Comparison of ENCODE assay signal across 8 cellular contexts in genomic region chr7:142459557-142459963, GRCh38.
A peak's percentile ranks its signal among the peaks of the same experiment; 100 is the strongest.
DNase-seq lines count a peak whose midpoint lies in the region; TF ChIP-seq lines count a peak whose summit lies in the region.

No MANE protein-coding gene starts in this region.

- H3K4me3 ChIP-seq in AG09309 (ENCODE audit: control insufficient read depth, low read depth, low read length) (no peak overlapping the region), GM12864 (ENCODE audit: low read depth, low read length) (no peak overlapping the region), HEK293 (ENCODE audit: low read depth, low read length) (no peak overlapping the region), fibroblast of the aortic adventitia (ENCODE audit: low read depth, low read length) (no peak overlapping the region), osteoblast (ENCODE audit: insufficient read depth, low read length) (no peak overlapping the region)

- POLR2A ChIA-PET in HEK293 (lab: Yijun Ruan, JAX) = interaction anchor here (0.5 kb wide), 1 partner anchor 49 kb away, joined by 9 read pairs; no protein-coding TSS in a partner anchor

- peak overlapping the region; percentile 37 for H3K4me2 ChIP-seq in osteoblast (ENCODE audit: insufficient read depth, low read length)

- no peaks in the 10 kb centered on the region for H3K27me3 ChIP-seq in osteoblast (ENCODE audit: insufficient read depth, low read length)

- no peaks in the 10 kb centered on the region for H3K79me2 ChIP-seq in osteoblast (ENCODE audit: insufficient read depth, low read length)

- H3K27ac ChIP-seq in HEK293 (ENCODE audit: extremely low read depth, low read depth, low read length) (no peak overlapping the region), osteoblast (ENCODE audit: low read depth, low read length) (peak overlapping the region; percentile 96)

- DNase-seq in AG09309 (ENCODE audit: low read depth) (peak; percentile 47), GM12864 (ENCODE audit: low read depth) (peak; percentile 35), LoVo (ENCODE audit: low spot score) (peak; percentile 67), T1000 (lab: John Stamatoyannopoulos, UW) (peak; percentile 23), fibroblast of the aortic adventitia (ENCODE audit: low read depth) (peak; percentile 89), osteoblast (ENCODE audit: insufficient read length, low spot score, missing footprints) (no peak), NCI-H187 treated with DMSO at 0.1 percent for 48 hours (lab: John Stamatoyannopoulos, UW) (no peak)

- no peaks in the 10 kb centered on the region for H4K20me1 ChIP-seq in osteoblast (ENCODE audit: insufficient read depth, low read length)

- H3K4me1 ChIP-seq in HEK293 (ENCODE audit: control insufficient read depth, insufficient read depth, low read length) (no peaks in the 10 kb centered on the region), osteoblast (ENCODE audit: insufficient read depth, low read length) (peaks cover 42% of the 10 kb centered on the region)

- H2AFZ ChIP-seq in osteoblast (ENCODE audit: low read length) = no peak overlapping the region

- CTCF ChIA-PET in HEK293 (lab: Yijun Ruan, JAX) = interaction anchor here (0.6 to 16.7 kb wide), 35 partner anchors 9 to 485 kb away, joined by 3 to 276 read pairs (median 5); no protein-coding TSS in a partner anchor

- H3K9me3 ChIP-seq in HEK293 (ENCODE audit: control insufficient read depth, insufficient read depth, low read depth, low read length) (no peaks in the 10 kb centered on the region), osteoblast (ENCODE audit: low read depth, low read length) (no peaks in the 10 kb centered on the region)

- H3K36me3 ChIP-seq in HEK293 (ENCODE audit: control insufficient read depth in 2 of 2, insufficient read depth in 1 of 2, low read length in 2 of 2) = no peaks in the 10 kb centered on the region
- no peaks in the 10 kb centered on the region for H3K36me3 ChIP-seq in osteoblast (ENCODE audit: insufficient read depth, low read length)

- TF ChIP-seq CTCF in AG09309 (IDR thresholded peaks at IDR 0.05; ENCODE audit: control insufficient read depth, insufficient read depth, low read depth, low read length, missing control alignments) (peak; percentile 79), GM12864 (IDR thresholded peaks at IDR 0.05; ENCODE audit: low read depth, low read length, missing control alignments) (peak; percentile 63), HEK293 (tag by site-specific recombination; IDR thresholded peaks at IDR 0.05) (peak; percentile 59; the same call in 1 of the 2 replicates), fibroblast of the aortic adventitia (IDR thresholded peaks at IDR 0.05; ENCODE audit: insufficient read depth, low read length) (peak; percentile 68), osteoblast (IDR thresholded peaks at IDR 0.05; ENCODE audit: extremely low read depth, low read depth, low read length) (peak; percentile 72)

TF ChIP-seq in HEK293, 187 proteins besides CTCF, POLR2A, EP300 and RAD21:
- TF ChIP-seq ZNF132 (tag by site-specific recombination; IDR thresholded peaks at IDR 0.05; ENCODE audit: borderline replicate concordance) (no peak), ZNF654 (tag by site-specific recombination; IDR thresholded peaks at IDR 0.05; ENCODE audit: low read depth) (peak; percentile 57), TRIM28 (IDR thresholded peaks at IDR 0.05; ENCODE audit: borderline replicate concordance, low read length) (0 out of 2 replicates have a peak, but pooled peaks have one; percentile 44), ZNF18 (tag by site-specific recombination; IDR thresholded peaks at IDR 0.05) (no peak), GLIS1 (tag by site-specific recombination; IDR thresholded peaks at IDR 0.05) (no peak), ZNF2 (tag by site-specific recombination; IDR thresholded peaks at IDR 0.05) (peak; percentile 62; the same call in 1 of the 2 replicates), ZNF660 (tag by site-specific recombination; IDR thresholded peaks at IDR 0.05) (no peak)
- TF ChIP-seq, protein P1, sequence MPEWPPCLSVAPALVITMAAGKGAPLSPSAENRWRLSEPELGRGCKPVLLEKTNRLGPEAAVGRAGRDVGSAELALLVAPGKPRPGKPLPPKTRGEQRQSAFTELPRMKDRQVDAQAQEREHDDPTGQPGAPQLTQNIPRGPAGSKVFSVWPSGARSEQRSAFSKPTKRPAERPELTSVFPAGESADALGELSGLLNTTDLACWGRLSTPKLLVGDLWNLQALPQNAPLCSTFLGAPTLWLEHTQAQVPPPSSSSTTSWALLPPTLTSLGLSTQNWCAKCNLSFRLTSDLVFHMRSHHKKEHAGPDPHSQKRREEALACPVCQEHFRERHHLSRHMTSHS (tag by site-specific recombination; IDR thresholded peaks at IDR 0.05) = no peak

Comparison
In these comparisons a context has a peak if more than half of its experiments do, and no peak if none do; other contexts are left out.
1. DNase-seq: peak in AG09309 (single experiment), GM12864 (single experiment), LoVo (single experiment), T1000 (single experiment) and fibroblast of the aortic adventitia (single experiment); none in osteoblast (single experiment) and NCI-H187 treated with DMSO at 0.1 percent for 48 hours (single experiment).
2. Peak in every context shown above with its lines, with median percentiles within 50 percentile points of each other: CTCF ChIP-seq.